14 cellular contexts compared by ENCODE assay signal in the genomic region with DNA sequence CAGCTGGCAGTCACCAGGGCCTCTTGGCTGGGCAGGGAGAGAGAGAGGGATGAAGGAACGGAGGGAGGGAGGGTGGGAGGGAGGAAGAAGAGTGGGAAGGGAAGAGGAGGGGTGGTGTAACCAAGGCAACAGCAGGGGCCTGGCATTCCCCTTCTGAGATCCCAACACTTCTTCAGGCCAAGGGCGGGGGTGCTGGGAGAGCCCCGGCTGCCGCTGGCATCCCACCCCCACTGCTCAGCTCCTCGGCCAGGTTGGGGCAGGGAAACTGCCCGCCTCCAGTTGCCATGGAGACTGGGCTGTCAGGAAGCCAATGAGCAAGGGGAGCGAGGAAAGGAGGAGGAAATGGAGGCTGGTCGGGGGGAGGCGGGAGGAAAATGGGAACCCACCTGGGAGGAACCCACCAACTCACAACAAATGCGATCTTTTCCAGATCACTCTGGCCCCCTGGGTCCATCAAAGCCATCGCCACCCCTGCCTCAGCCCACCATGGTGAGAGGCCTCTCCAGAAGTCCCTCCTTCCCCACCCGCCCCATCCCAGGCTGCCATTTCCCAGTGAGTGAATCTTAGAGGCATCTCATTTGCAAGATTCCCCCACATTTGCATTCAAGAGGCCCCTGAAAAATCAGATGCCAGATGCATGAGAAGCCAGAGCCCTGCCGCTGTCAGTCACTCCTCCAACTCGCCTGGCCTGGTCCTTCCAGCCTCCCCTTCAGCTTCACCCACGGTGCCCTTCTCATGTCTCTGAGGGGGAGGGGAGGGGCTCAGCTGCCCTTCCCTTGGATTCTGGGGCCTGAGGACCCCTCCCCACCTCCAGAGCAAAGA. TPM values are rescaled to one million over a fixed set of nuclear protein-coding genes. Genes with fewer than 3 reads are reported as not detected.
A peak's percentile ranks its signal among the peaks of the same experiment; 100 is the strongest.
DNase-seq lines count a peak whose midpoint lies in the region; ATAC-seq lines count a peak whose summit lies in the region.
"Had no signal": no experiment of that assay in that cellular context is flagged by ENCODE, and none has a peak within 500 bp of the region (broad histone marks: within the 10 kb centered on the region; RNA-seq: fewer than 3 reads in every experiment).

No MANE protein-coding gene starts in this region.

- no peaks in the 10 kb centered on the region for H3K27me3 Mint-ChIP-seq in CD4-positive, alpha-beta memory T cell

- H3K36me3 ChIP-seq in H7 (replicated peaks; ENCODE audit: control insufficient read depth, insufficient read depth, low read length) = no peaks in the 10 kb centered on the region
- no peaks in the 10 kb centered on the region for H3K36me3 ChIP-seq in CD4-positive, alpha-beta memory T cell (ENCODE audit: insufficient read depth, low read length)
- H3K36me3 ChIP-seq: tibial artery had no signal

- ATAC-seq in HG02588 (IDR thresholded peaks at IDR 0.05; ENCODE audit: unreplicated experiment) (no peak), HG03196 (IDR thresholded peaks at IDR 0.05; ENCODE audit: unreplicated experiment) (no peak)
- ATAC-seq: foreskin keratinocyte had no signal

- H3K9me3 ChIP-seq in CD4-positive, alpha-beta memory T cell (ENCODE audit: control insufficient read depth in 1 of 2, low read length in 2 of 2) = no peaks in the 10 kb centered on the region
- H3K9me3 ChIP-seq: Caco-2, tibial artery had no signal

- no peak overlapping the region for H3K27ac ChIP-seq in CD4-positive, alpha-beta memory T cell (ENCODE audit: low read depth, low read length)
- H3K27ac ChIP-seq: foreskin keratinocyte, tibial artery had no signal

- H3K9me3 Mint-ChIP-seq in CD4-positive, alpha-beta memory T cell = no peaks in the 10 kb centered on the region

- H3K4me3 ChIP-seq in H7 (ENCODE audit: insufficient read depth, low read depth, low read length) = peak overlapping the region; percentile 46
- H3K4me3 ChIP-seq in CD4-positive, alpha-beta memory T cell (ENCODE audit: low read length in 2 of 2) = no peak overlapping the region
- H3K4me3 ChIP-seq: tibial artery had no signal

- H3K27ac Mint-ChIP-seq in CD4-positive, alpha-beta memory T cell = peak overlapping the region in 1 of 7 donors; percentile 7

- DNase-seq in H7 (peak; percentile 99), NCI-H524 (lab: John Stamatoyannopoulos, UW) (peak; percentile 91 to 95), head of caudate nucleus (peak; percentile 75 to 96 (median 90)), posterior cingulate gyrus (peak; percentile 75 to 98 (median 90)), NCI-H187 (lab: John Stamatoyannopoulos, UW) (no peak)
- no peak for DNase-seq in CD4-positive, alpha-beta memory T cell
- DNase-seq: Caco-2; foreskin keratinocyte; NCI-H1105 treated with DMSO at 0.1 percent for 48 hours; stimulated activated CD4-positive, alpha-beta T cell treated with anti-CD3 and anti-CD28 coated beads, Interleukin-2, amount 100 ng/mL, for 48 hours; T-helper 1 cell had no signal

- no peaks in the 10 kb centered on the region for H3K36me3 Mint-ChIP-seq in CD4-positive, alpha-beta memory T cell

- intact Hi-C loops in head of caudate nucleus (cut with DNase I) (no loop called here), posterior cingulate gyrus (cut with DNase I) (no loop called here)
- intact Hi-C loops in CD4-positive, alpha-beta memory T cell (cut with micrococcal nuclease) = no loop called here

- no peak overlapping the region for H3K4me3 Mint-ChIP-seq in CD4-positive, alpha-beta memory T cell

- H3K27me3 ChIP-seq in H7 (ENCODE audit: control insufficient read depth, insufficient read depth, low read length) = no peaks in the 10 kb centered on the region; the same call in none of the 2 replicates
- no peaks in the 10 kb centered on the region for H3K27me3 ChIP-seq in CD4-positive, alpha-beta memory T cell (ENCODE audit: insufficient read depth, low read length)
- H3K27me3 ChIP-seq: foreskin keratinocyte, tibial artery had no signal

- no peaks in the 10 kb centered on the region for H3K4me1 ChIP-seq in CD4-positive, alpha-beta memory T cell (ENCODE audit: insufficient read depth, low read length)
- H3K4me1 ChIP-seq: Caco-2, foreskin keratinocyte had no signal

- peaks cover 0 to 1% (median under 1%) of the 10 kb centered on the region in 4 donors for H3K4me1 Mint-ChIP-seq in CD4-positive, alpha-beta memory T cell

- CTCF ChIA-PET in CD4-positive, alpha-beta memory T cell (lab: Charles Lee; ENCODE audit: partially characterized antibody) = interaction anchor here (1.3 kb wide), 1 partner anchor 11 kb away, joined by 3 read pairs; no protein-coding TSS in a partner anchor

- POLR2A ChIA-PET in CD4-positive, alpha-beta memory T cell (lab: Charles Lee; ENCODE audit: partially characterized antibody) = interaction anchor here (1.4 to 5.3 kb wide), 2 partner anchors 108 to 115 kb away, joined by 3 to 24 read pairs; a partner anchor contains a TSS

RNA-seq across cellular contexts. Expression of a gene that starts 12.5 kb away (rescaled TPM):
- total RNA-seq in H7 (2014; rRNA removed; shearing (Covaris generic)) = not detected in 2 replicates
- total RNA-seq in CD4-positive, alpha-beta memory T cell = 1 to 10 TPM; 1.5 to 1.6 TPM
- polyA plus RNA-seq in CD4-positive, alpha-beta memory T cell = not detected

RNA-seq across cellular contexts. Expression of a gene that starts 20.8 kb away (rescaled TPM):
- 242 and 268 TPM in 2 replicates for total RNA-seq in H7 (2014; rRNA removed; shearing (Covaris generic))
- 10 to 100 TPM; 25.6 to 38.5 TPM for total RNA-seq in CD4-positive, alpha-beta memory T cell
- polyA plus RNA-seq in CD4-positive, alpha-beta memory T cell = 100 to 1,000 TPM; 113 to 136 TPM

Comparison
In these comparisons a context has a peak if more than half of its experiments do, and no peak if none do; other contexts are left out.
1. DNase-seq: peak in H7 (single experiment), NCI-H524 (2 of 2), head of caudate nucleus (42 of 42) and posterior cingulate gyrus (10 of 10); none in CD4-positive, alpha-beta memory T cell (0 of 5) and NCI-H187 (0 of 2).